8 cellular contexts compared by ENCODE assay signal in genomic region chr20:49278817-49279676, GRCh38. TPM values are rescaled to one million over a fixed set of nuclear protein-coding genes. Genes with fewer than 3 reads are reported as not detected.
DNase-seq lines count a peak whose midpoint lies in the region; ATAC-seq, FAIRE-seq and TF ChIP-seq lines count a peak whose summit lies in the region.

No MANE protein-coding gene starts in this region.

- peak overlapping the region; percentile 96 for H3K4me2 ChIP-seq in keratinocyte (ENCODE audit: control insufficient read depth, extremely low read depth, insufficient read depth, low read depth, low read length)

- no peak overlapping the region for H2AFZ ChIP-seq in keratinocyte (ENCODE audit: control insufficient read depth, low read length)

- H3K36me3 ChIP-seq in keratinocyte (ENCODE audit: control insufficient read depth in 2 of 2, extremely low read depth in 1 of 2, insufficient read depth in 2 of 2, low read length in 2 of 2), result peaks cover 41 to 61% of the 10 kb centered on the region in 2 experiments

- H3K79me2 ChIP-seq in keratinocyte (ENCODE audit: control insufficient read depth, insufficient read depth, low read length), result peaks cover 87% of the 10 kb centered on the region

- H3K9me3 ChIP-seq in keratinocyte (ENCODE audit: control insufficient read depth, low read depth, low read length), result no peaks in the 10 kb centered on the region

- peaks cover 47% of the 10 kb centered on the region for H3K4me1 ChIP-seq in keratinocyte (ENCODE audit: control insufficient read depth, extremely low read depth, insufficient read depth, low read length)

- H3K27ac ChIP-seq in angular gyrus (ENCODE audit: low read depth, low read length) (peak overlapping the region; percentile 95), keratinocyte (ENCODE audit: control insufficient read depth, insufficient read depth, low read length) (peak overlapping the region; percentile 93)

- FAIRE-seq in keratinocyte (lab: Jason Lieb, UNC), result no peak

- H3K27me3 ChIP-seq in keratinocyte (ENCODE audit: control insufficient read depth, extremely low read depth, insufficient read depth, low read length), result no peaks in the 10 kb centered on the region

- dilution Hi-C loops in keratinocyte (cut with MboI; ENCODE audit: extremely low pct_ligation_motif_present, low sequenced_read_pairs), result no loop called here

- peak; percentile 0 for ATAC-seq in GM18870 (IDR thresholded peaks at IDR 0.05; ENCODE audit: unreplicated experiment)

- H3K4me3 ChIP-seq in keratinocyte (ENCODE audit: control insufficient read depth in 2 of 3, extremely low read depth in 1 of 3, insufficient read depth in 2 of 3, low read depth in 1 of 3, low read length in 3 of 3), result peak overlapping the region; percentile 98 to 100 (median 99)

- DNase-seq in NOMO-1 treated with dmso at 0.1 percent for 144 hours (lab: John Stamatoyannopoulos, UW; ENCODE audit: unreplicated experiment), result peak; percentile 48
- peak; percentile 94 for DNase-seq in keratinocyte (ENCODE audit: low read depth, low spot score)
- DNase-seq in stimulated activated CD8-positive, alpha-beta memory T cell treated with anti-CD3 and anti-CD28 coated beads, Interleukin-4, amount 100 ng/mL, for 24 hours (ENCODE audit: low read depth), result peak; percentile 24
- DNase-seq in foreskin melanocyte, result no peak
- no peak for DNase-seq in AML-193 (lab: John Stamatoyannopoulos, UW)
- no peak for DNase-seq in GF-D8 (lab: John Stamatoyannopoulos, UW)

- H4K20me1 ChIP-seq in keratinocyte (ENCODE audit: control insufficient read depth, extremely low read depth, insufficient read depth, low read length), result peaks cover 52% of the 10 kb centered on the region

- H3K9me1 ChIP-seq in keratinocyte (ENCODE audit: control insufficient read depth, extremely low read depth, insufficient read depth, low read length), result no peaks in the 10 kb centered on the region

- H3K9ac ChIP-seq in keratinocyte (ENCODE audit: control insufficient read depth, extremely low read depth, insufficient read depth, low read length), result peak overlapping the region; percentile 99

- no peak for TF ChIP-seq CTCF in keratinocyte (optimal IDR thresholded peaks at IDR 0.05 in 1 of 3, IDR thresholded peaks at IDR 0.05 in 1 of 3, conservative IDR thresholded peaks at IDR 0.05 in 1 of 3; ENCODE audit: extremely low read depth in 1 of 3, insufficient read depth in 2 of 3, low read length in 3 of 3)

RNA-seq across cellular contexts. Expression of gene ZNFX1, which starts 1.2 kb away (rescaled TPM):
- 14.2 to 19.6 TPM (median 16.4 TPM) in 3 replicates for polyA plus RNA-seq in keratinocyte
- 6.8 TPM for polyA plus RNA-seq in keratinocyte (2011; ENCODE audit: low read depth)
- polyA plus RNA-seq in keratinocyte (2011; cell fraction: cytosol; rRNA removed), result 17.3 and 19.8 TPM in 2 replicates
- polyA plus RNA-seq in keratinocyte (2011; cell fraction: nucleus; rRNA removed), result 45.7 and 49.0 TPM in 2 replicates
- polyA plus RNA-seq in keratinocyte (2012; ENCODE audit: low replicate concordance), result 12.5 and 34.7 TPM in 2 replicates
- polyA minus RNA-seq in keratinocyte, result 44.9 to 78.9 TPM (median 58.3 TPM) in 3 replicates
- polyA minus RNA-seq in keratinocyte (2011; cell fraction: cytosol; rRNA and poly(A)+ RNA removed), result 27.0 TPM
- polyA minus RNA-seq in keratinocyte (2011; cell fraction: nucleus; rRNA and poly(A)+ RNA removed), result 41.0 and 75.3 TPM in 2 replicates

RNA-seq across cellular contexts. Expression of gene DDX27, which starts 59.8 kb away (rescaled TPM):
- 33.8 to 42.1 TPM (median 34.5 TPM) in 3 replicates for polyA plus RNA-seq in keratinocyte
- polyA plus RNA-seq in keratinocyte (2011; ENCODE audit: low read depth), result 135 TPM
- 35.2 and 42.0 TPM in 2 replicates for polyA plus RNA-seq in keratinocyte (2011; cell fraction: cytosol; rRNA removed)
- 74.5 and 80.6 TPM in 2 replicates for polyA plus RNA-seq in keratinocyte (2011; cell fraction: nucleus; rRNA removed)
- 39.9 and 43.2 TPM in 2 replicates for polyA plus RNA-seq in keratinocyte (2012; ENCODE audit: low replicate concordance)
- 30.7 to 54.2 TPM (median 40.5 TPM) in 3 replicates for polyA minus RNA-seq in keratinocyte
- polyA minus RNA-seq in keratinocyte (2011; cell fraction: cytosol; rRNA and poly(A)+ RNA removed), result 33.2 TPM
- polyA minus RNA-seq in keratinocyte (2011; cell fraction: nucleus; rRNA and poly(A)+ RNA removed), result 30.6 and 32.8 TPM in 2 replicates

Comparison
In these comparisons a context has a peak if more than half of its experiments do, and no peak if none do; other contexts are left out.
1. DNase-seq: peak in NOMO-1 treated with dmso at 0.1 percent for 144 hours (single experiment), keratinocyte (single experiment) and stimulated activated CD8-positive, alpha-beta memory T cell treated with anti-CD3 and anti-CD28 coated beads, Interleukin-4, amount 100 ng/mL, for 24 hours (single experiment); none in foreskin melanocyte (single experiment), AML-193 (0 of 2) and GF-D8 (single experiment).